Comparison of ENCODE assay signal across 18 cellular contexts in genomic region chr3:101824691-101825090, GRCh38. TPM values are rescaled to one million over a fixed set of nuclear protein-coding genes. Genes with fewer than 3 reads are reported as not detected.
A peak's percentile ranks its signal among the peaks of the same experiment; 100 is the strongest.
DNase-seq lines count a peak whose midpoint lies in the region; ATAC-seq and TF ChIP-seq lines count a peak whose summit lies in the region.
"Had no signal": no experiment of that assay in that cellular context is flagged by ENCODE, and none has a peak within 500 bp of the region (broad histone marks: within the 10 kb centered on the region; RNA-seq: fewer than 3 reads in every experiment).

No MANE protein-coding gene starts in this region.

- H3K27me3 Mint-ChIP-seq in activated CD4-positive, alpha-beta memory T cell treated with anti-CD3 and anti-CD28 coated beads for 36 hours, result no peaks in the 10 kb centered on the region
- no peaks in the 10 kb centered on the region for H3K27me3 Mint-ChIP-seq in activated CD4-positive, alpha-beta memory T cell treated with anti-CD3 and anti-CD28 coated beads, Interleukin-2, amount 10 ng/mL, durations not matched to agents 7 days and 5 days
- H3K27me3 Mint-ChIP-seq in stimulated activated naive B cell treated with anti-CD40 and anti-IgM and Interleukin-4, amounts not matched to agents 10 μg/mL and 1 μg/mL and 100 μg/mL, for 72 hours, result no peaks in the 10 kb centered on the region

- H3K27ac ChIP-seq in esophagus muscularis mucosa (replicated peaks in 1 of 4), result peak overlapping the region in 3 of 4 donors; percentile 15 to 87 (median 31)
- H3K27ac ChIP-seq: SJSA1 had no signal

- H3K9me3 ChIP-seq in esophagus muscularis mucosa, result no peaks in the 10 kb centered on the region
- H3K9me3 ChIP-seq: SJSA1 had no signal

- H3K36me3 Mint-ChIP-seq in activated CD4-positive, alpha-beta memory T cell treated with anti-CD3 and anti-CD28 coated beads for 36 hours, result peaks cover 29% of the 10 kb centered on the region
- peaks cover 35% of the 10 kb centered on the region for H3K36me3 Mint-ChIP-seq in activated CD4-positive, alpha-beta memory T cell treated with anti-CD3 and anti-CD28 coated beads, Interleukin-2, amount 10 ng/mL, durations not matched to agents 7 days and 5 days (ENCODE audit: low read depth)
- peaks cover 43 to 48% of the 10 kb centered on the region in 2 donors for H3K36me3 Mint-ChIP-seq in stimulated activated naive B cell treated with anti-CD40 and anti-IgM and Interleukin-4, amounts not matched to agents 10 μg/mL and 1 μg/mL and 100 μg/mL, for 72 hours

- POLR2A ChIA-PET in activated CD4-positive, alpha-beta memory T cell treated with anti-CD3 and anti-CD28 coated beads for 36 hours (lab: Charles Lee), result interaction anchor here (0.6 to 4.2 kb wide), 3 partner anchors 24 to 148 kb away, joined by 3 to 20 read pairs (median 3); partner anchors contain the start of genes NFKBIZ and ZBTB11
- POLR2A ChIA-PET in activated CD4-positive, alpha-beta memory T cell treated with anti-CD3 and anti-CD28 coated beads, Interleukin-2, amount 10 ng/mL, durations not matched to agents 7 days and 5 days (lab: Charles Lee), result interaction anchor here (1.1 to 4.7 kb wide), 3 partner anchors 24 to 138 kb away, joined by 3 to 26 read pairs (median 7); partner anchors contain the start of genes NFKBIZ and RPL24
- POLR2A ChIA-PET in GM10248 (lab: Yijun Ruan, JAX), result interaction anchor here (1.2 kb wide), 1 partner anchor 25 kb away, joined by 3 read pairs; the partner anchor contains the start of gene NFKBIZ

- TF ChIP-seq CTCF in esophagus muscularis mucosa (IDR thresholded peaks at IDR 0.05), result no peak
- TF ChIP-seq CTCF in GM10248 (IDR thresholded peaks at IDR 0.05; ENCODE audit: control extremely low read depth, extremely low read depth, low read depth, missing control alignments), result no peak

- H3K27ac Mint-ChIP-seq in activated CD4-positive, alpha-beta memory T cell treated with anti-CD3 and anti-CD28 coated beads for 36 hours, result peak overlapping the region; percentile 0
- H3K27ac Mint-ChIP-seq in activated CD4-positive, alpha-beta memory T cell treated with anti-CD3 and anti-CD28 coated beads, Interleukin-2, amount 10 ng/mL, durations not matched to agents 7 days and 5 days, result no peak overlapping the region
- H3K27ac Mint-ChIP-seq in stimulated activated naive B cell treated with anti-CD40 and anti-IgM and Interleukin-4, amounts not matched to agents 10 μg/mL and 1 μg/mL and 100 μg/mL, for 72 hours, result peak overlapping the region; percentile 69
- H3K27ac Mint-ChIP-seq: endodermal cell had no signal

- H3K4me1 Mint-ChIP-seq in activated CD4-positive, alpha-beta memory T cell treated with anti-CD3 and anti-CD28 coated beads for 36 hours (ENCODE audit: low read depth), result peaks cover 46% of the 10 kb centered on the region
- H3K4me1 Mint-ChIP-seq in activated CD4-positive, alpha-beta memory T cell treated with anti-CD3 and anti-CD28 coated beads, Interleukin-2, amount 10 ng/mL, durations not matched to agents 7 days and 5 days, result peaks cover 33% of the 10 kb centered on the region
- H3K4me1 Mint-ChIP-seq in stimulated activated naive B cell treated with anti-CD40 and anti-IgM and Interleukin-4, amounts not matched to agents 10 μg/mL and 1 μg/mL and 100 μg/mL, for 72 hours, result peaks cover 27 to 38% of the 10 kb centered on the region in 2 donors

- intact Hi-C loops in activated CD4-positive, alpha-beta memory T cell treated with anti-CD3 and anti-CD28 coated beads for 36 hours (cut with micrococcal nuclease), result loop anchor here (5.0 kb wide), 6 partner anchors 38 to 403 kb away; partner anchors contain the start of gene PCNP
- intact Hi-C loops in esophagus muscularis mucosa (cut with DNase I), result no loop called here

- no peak for TF ChIP-seq POLR2A in esophagus muscularis mucosa (IDR thresholded peaks at IDR 0.05; ENCODE audit: low read depth)

- peaks cover 26 to 33% (median 28%) of the 10 kb centered on the region in 4 donors for H3K4me1 ChIP-seq in esophagus muscularis mucosa

- ATAC-seq in stimulated activated naive B cell treated with anti-CD40 and anti-IgM and Interleukin-4, amounts not matched to agents 10 μg/mL and 1 μg/mL and 100 μg/mL, for 72 hours (replicated peaks), result no peak
- no peak for ATAC-seq in HG03159 (IDR thresholded peaks at IDR 0.05; ENCODE audit: unreplicated experiment)
- no peak for ATAC-seq in GM19455 (IDR thresholded peaks at IDR 0.05; ENCODE audit: unreplicated experiment)
- ATAC-seq: K562 had no signal

- 95% methylated on average over 3 of the region's 3 CpGs for WGBS in esophagus muscularis mucosa

- TF ChIP-seq EP300 in esophagus muscularis mucosa (IDR thresholded peaks at IDR 0.05), result no peak

- H3K36me3 ChIP-seq in esophagus muscularis mucosa, result peaks cover 10 to 19% (median 13%) of the 10 kb centered on the region in 4 donors

- H3K4me3 Mint-ChIP-seq in activated CD4-positive, alpha-beta memory T cell treated with anti-CD3 and anti-CD28 coated beads for 36 hours, result no peak overlapping the region
- H3K4me3 Mint-ChIP-seq in activated CD4-positive, alpha-beta memory T cell treated with anti-CD3 and anti-CD28 coated beads, Interleukin-2, amount 10 ng/mL, durations not matched to agents 7 days and 5 days, result no peak overlapping the region
- no peak overlapping the region for H3K4me3 Mint-ChIP-seq in stimulated activated naive B cell treated with anti-CD40 and anti-IgM and Interleukin-4, amounts not matched to agents 10 μg/mL and 1 μg/mL and 100 μg/mL, for 72 hours
- H3K4me3 Mint-ChIP-seq: endodermal cell had no signal

- no peaks in the 10 kb centered on the region for H3K27me3 ChIP-seq in esophagus muscularis mucosa
- H3K27me3 ChIP-seq: SJSA1 had no signal

- H3K4me3 ChIP-seq in esophagus muscularis mucosa, result no peak overlapping the region
- H3K4me3 ChIP-seq: K562, SJSA1 had no signal

- no peaks in the 10 kb centered on the region for H3K9me3 Mint-ChIP-seq in activated CD4-positive, alpha-beta memory T cell treated with anti-CD3 and anti-CD28 coated beads for 36 hours
- no peaks in the 10 kb centered on the region for H3K9me3 Mint-ChIP-seq in activated CD4-positive, alpha-beta memory T cell treated with anti-CD3 and anti-CD28 coated beads, Interleukin-2, amount 10 ng/mL, durations not matched to agents 7 days and 5 days
- H3K9me3 Mint-ChIP-seq in stimulated activated naive B cell treated with anti-CD40 and anti-IgM and Interleukin-4, amounts not matched to agents 10 μg/mL and 1 μg/mL and 100 μg/mL, for 72 hours, result peaks cover 0 to 7% of the 10 kb centered on the region in 2 donors
- H3K9me3 Mint-ChIP-seq: endodermal cell had no signal

- CTCF ChIA-PET in activated CD4-positive, alpha-beta memory T cell treated with anti-CD3 and anti-CD28 coated beads for 36 hours (lab: Charles Lee), result interaction anchor here (1.2 to 2.3 kb wide), 5 partner anchors 10 to 404 kb away, joined by 4 to 10 read pairs (median 6); no protein-coding TSS in a partner anchor
- CTCF ChIA-PET in activated CD4-positive, alpha-beta memory T cell treated with anti-CD3 and anti-CD28 coated beads, Interleukin-2, amount 10 ng/mL, durations not matched to agents 7 days and 5 days (lab: Charles Lee), result interaction anchor here (1.0 to 1.8 kb wide), 6 partner anchors 11 to 405 kb away, joined by 3 to 8 read pairs (median 4); no protein-coding TSS in a partner anchor
- CTCF ChIA-PET in GM10248 (lab: Yijun Ruan, JAX), result interaction anchor here (0.9 to 5.7 kb wide), 3 partner anchors 14 to 405 kb away, joined by 3 to 67 read pairs (median 12); no protein-coding TSS in a partner anchor

- no peak for DNase-seq in activated CD4-positive, alpha-beta memory T cell treated with anti-CD3 and anti-CD28 coated beads for 36 hours
- DNase-seq in activated CD4-positive, alpha-beta memory T cell treated with anti-CD3 and anti-CD28 coated beads, Interleukin-2, amount 10 ng/mL, durations not matched to agents 7 days and 5 days, result no peak
- DNase-seq in RPMI7951 (ENCODE audit: low read depth) (peak; percentile 13), esophagus muscularis mucosa (ENCODE audit: extremely low spot score) (no peak), GM10248 (ENCODE audit: extremely low spot score) (no peak)
- no peak for DNase-seq in stimulated activated naive B cell treated with anti-CD40 and anti-IgM and Interleukin-4, amounts not matched to agents 10 μg/mL and 1 μg/mL and 100 μg/mL, for 72 hours
- DNase-seq: activated CD8-positive, alpha-beta memory T cell treated with anti-CD3 and anti-CD28 coated beads for 24 hours; endodermal cell; GF-D8; islet precursor cell; NCI-H1436; NCI-H345; stimulated activated CD4-positive, alpha-beta T cell treated with anti-CD3 and anti-CD28 coated beads, Interleukin-12 subunit alpha, Interleukin-12 subunit beta, amount 100 ng/mL, for 4 hours; substantia nigra had no signal

RNA-seq across cellular contexts. Expression of gene NFKBIZ, which starts 24.6 kb away (rescaled TPM):
- 10 to 100 TPM; 65.9 to 74.9 TPM for total RNA-seq in activated CD4-positive, alpha-beta memory T cell treated with anti-CD3 and anti-CD28 coated beads for 36 hours
- 10 to 100 TPM; 76.5 to 81.3 TPM for total RNA-seq in activated CD4-positive, alpha-beta memory T cell treated with anti-CD3 and anti-CD28 coated beads, Interleukin-2, amount 10 ng/mL, durations not matched to agents 7 days and 5 days
- 9.5 and 12.1 TPM in 2 replicates for total RNA-seq in RPMI7951 (2014; rRNA removed; shearing (Covaris generic))
- total RNA-seq in esophagus muscularis mucosa, result 100 to 1,000 TPM in 1 of 4 donors, 10 to 100 TPM in 3; 49.8 to 103 (median 95.4) TPM

RNA-seq across cellular contexts. Expression of gene NXPE3, which starts 45.7 kb away (rescaled TPM):
- 10 to 100 TPM; 18.7 to 19.8 TPM for total RNA-seq in activated CD4-positive, alpha-beta memory T cell treated with anti-CD3 and anti-CD28 coated beads for 36 hours
- 10 to 100 TPM; 22.4 to 23.6 TPM for total RNA-seq in activated CD4-positive, alpha-beta memory T cell treated with anti-CD3 and anti-CD28 coated beads, Interleukin-2, amount 10 ng/mL, durations not matched to agents 7 days and 5 days
- total RNA-seq in RPMI7951 (2014; rRNA removed; shearing (Covaris generic)), result 17.1 and 18.7 TPM in 2 replicates
- total RNA-seq in esophagus muscularis mucosa, result 10 to 100 TPM; 12.4 to 19.5 (median 17.8) TPM
